13 cellular contexts compared by ENCODE assay signal in the genomic region with DNA sequence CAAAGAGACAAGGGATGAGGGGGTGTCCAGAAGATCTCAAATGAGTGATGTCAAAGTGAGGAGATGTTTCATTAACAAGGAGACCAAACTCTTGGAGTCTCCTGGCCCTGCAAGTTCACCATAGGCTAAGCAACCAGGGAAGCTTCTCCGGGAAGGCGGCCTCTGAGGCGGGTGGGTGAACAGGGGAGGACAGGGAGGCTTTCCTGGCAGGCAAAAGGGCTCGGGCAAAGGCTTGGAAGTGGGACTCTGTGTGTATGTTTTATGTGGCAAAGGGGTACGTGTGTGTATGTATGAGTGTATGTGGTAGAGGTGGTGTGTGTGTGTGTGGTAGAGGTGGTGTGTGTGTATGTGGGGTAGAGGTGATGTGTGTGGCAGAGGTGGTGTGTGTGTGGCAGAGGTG.
"Had no signal": no experiment of that assay in that cellular context is flagged by ENCODE, and none has a peak within 500 bp of the region (broad histone marks: within the 10 kb centered on the region; RNA-seq: fewer than 3 reads in every experiment).

No MANE protein-coding gene starts in this region.

- H3K9me3 ChIP-seq: adrenal gland, left ventricle myocardium inferior, ovary, SK-N-SH, tibial artery had no signal

- H3K27me3 ChIP-seq: adrenal gland, dorsolateral prefrontal cortex, ovary, tibial artery had no signal

- H3K36me3 Mint-ChIP-seq: activated naive CD4-positive, alpha-beta T cell treated with anti-CD3 and anti-CD28 coated beads, Interleukin-2, amount 50 U/mL, for 24 hours; stimulated activated memory B cell treated with anti-CD40 and anti-IgM and Interleukin-4, amounts not matched to agents 10 μg/mL and 1 μg/mL and 100 μg/mL, for 72 hours; T-cell had no signal

- H3K27ac Mint-ChIP-seq: activated naive CD4-positive, alpha-beta T cell treated with anti-CD3 and anti-CD28 coated beads, Interleukin-2, amount 50 U/mL, for 24 hours; activated T-helper 17 cell treated with anti-CD3 and anti-CD28 coated beads, Interleukin-2, amount 50 U/mL, for 72 hours; stimulated activated memory B cell treated with anti-CD40 and anti-IgM and Interleukin-4, amounts not matched to agents 10 μg/mL and 1 μg/mL and 100 μg/mL, for 72 hours; T-cell had no signal

- H3K4me3 Mint-ChIP-seq: activated naive CD4-positive, alpha-beta T cell treated with anti-CD3 and anti-CD28 coated beads, Interleukin-2, amount 50 U/mL, for 24 hours; activated T-helper 17 cell treated with anti-CD3 and anti-CD28 coated beads, Interleukin-2, amount 50 U/mL, for 72 hours; stimulated activated memory B cell treated with anti-CD40 and anti-IgM and Interleukin-4, amounts not matched to agents 10 μg/mL and 1 μg/mL and 100 μg/mL, for 72 hours; T-cell had no signal

- H3K4me1 Mint-ChIP-seq: activated naive CD4-positive, alpha-beta T cell treated with anti-CD3 and anti-CD28 coated beads, Interleukin-2, amount 50 U/mL, for 24 hours; activated T-helper 17 cell treated with anti-CD3 and anti-CD28 coated beads, Interleukin-2, amount 50 U/mL, for 72 hours; stimulated activated memory B cell treated with anti-CD40 and anti-IgM and Interleukin-4, amounts not matched to agents 10 μg/mL and 1 μg/mL and 100 μg/mL, for 72 hours; T-cell had no signal

- H3K4me3 ChIP-seq: adrenal gland, dorsolateral prefrontal cortex, left ventricle myocardium inferior, ovary, tibial artery had no signal

- H3K9me3 Mint-ChIP-seq: activated naive CD4-positive, alpha-beta T cell treated with anti-CD3 and anti-CD28 coated beads, Interleukin-2, amount 50 U/mL, for 24 hours; activated T-helper 17 cell treated with anti-CD3 and anti-CD28 coated beads, Interleukin-2, amount 50 U/mL, for 72 hours; stimulated activated memory B cell treated with anti-CD40 and anti-IgM and Interleukin-4, amounts not matched to agents 10 μg/mL and 1 μg/mL and 100 μg/mL, for 72 hours; T-cell had no signal

- H3K27ac ChIP-seq: adrenal gland, dorsolateral prefrontal cortex, left ventricle myocardium inferior, ovary, tibial artery had no signal

- DNase-seq: activated CD4-positive, alpha-beta T cell treated with anti-CD3 and anti-CD28 coated beads for 1 hour; islet precursor cell; left ventricle myocardium inferior; ovary; SHP77; SK-N-SH had no signal

- H3K36me3 ChIP-seq: adrenal gland, ovary, tibial artery had no signal
